In genomic region chr7:259751-260405, GRCh38 we compare ENCODE assay signal across 17 cellular contexts. TPM values are rescaled to one million over a fixed set of nuclear protein-coding genes. Genes with fewer than 3 reads are reported as not detected.
"Had no signal": no experiment of that assay in that cellular context is flagged by ENCODE, and none has a peak within 500 bp of the region (broad histone marks: within the 10 kb centered on the region; RNA-seq: fewer than 3 reads in every experiment).

No MANE protein-coding gene starts in this region.

- H3K4me1 ChIP-seq: gastroesophageal sphincter, tibial artery had no signal

- H3K9ac ChIP-seq: SK-N-SH had no signal

- H3K4me3 ChIP-seq: gastroesophageal sphincter, ovary, tibial artery had no signal

- H3K9me3 ChIP-seq: ovary had no signal

- H3K27ac ChIP-seq: epithelial cell of prostate, gastroesophageal sphincter, ovary, tibial artery, VCaP had no signal

- DNase-seq: activated CD4-positive, alpha-beta memory T cell treated with anti-CD3 and anti-CD28 coated beads, Interleukin-2, amount 10 ng/mL, durations not matched to agents 7 days and 5 days; activated CD8-positive, alpha-beta memory T cell treated with anti-CD3 and anti-CD28 coated beads, Interleukin-2, amount 50 U/mL, for 4 hours; activated naive CD4-positive, alpha-beta T cell; caudate nucleus; effector memory CD4-positive, alpha-beta T cell; hippocampal formation; mesenchymal stem cell; nephron progenitor cell; SK-N-SH; stimulated activated CD4-positive, alpha-beta T cell treated with anti-CD3 and anti-CD28 coated beads, Interleukin-4, amount 100 ng/mL, for 4 hours had no signal

- H3K27me3 ChIP-seq: gastroesophageal sphincter, ovary, tibial artery had no signal

- H3K36me3 ChIP-seq: ovary had no signal

RNA-seq across cellular contexts. Expression of gene FOXL3, which starts 30.1 kb away (rescaled TPM):
- total RNA-seq: activated CD4-positive, alpha-beta memory T cell treated with anti-CD3 and anti-CD28 coated beads, Interleukin-2, amount 10 ng/mL, durations not matched to agents 7 days and 5 days; gastroesophageal sphincter; ovary; renal cortical epithelial cell; skeletal muscle tissue had no signal
- polyA plus RNA-seq: ovary, SK-N-SH had no signal
